Comparison of ENCODE assay signal across 1 cellular context in genomic region chr10:87506988-87507387, GRCh38.
TF ChIP-seq lines count a peak whose summit lies in the region.

No MANE protein-coding gene starts in this region.

TF ChIP-seq in GM12878, 131 proteins besides CTCF, POLR2A, EP300 and RAD21:
- TF ChIP-seq PML (IDR thresholded peaks at IDR 0.05; ENCODE audit: low read length) (no peak), KLF5 (IDR thresholded peaks at IDR 0.05; ENCODE audit: partially characterized antibody) (no peak), SIN3A (IDR thresholded peaks at IDR 0.05; ENCODE audit: low read depth, low read length) (no peak), KAT2A (conservative IDR thresholded peaks at IDR 0.05; ENCODE audit: control insufficient read depth, low read depth, low read length) (no peak), TCF12 (IDR thresholded peaks at IDR 0.05; ENCODE audit: low read depth, low read length) (no peak), FOXM1 (IDR thresholded peaks at IDR 0.05; ENCODE audit: low read depth, low read length) (no peak), MXI1 (IDR thresholded peaks at IDR 0.05; ENCODE audit: low read depth, low read length) (no peak), SREBF1 (IDR thresholded peaks at IDR 0.05; ENCODE audit: low read length) (no peak), USF1 (IDR thresholded peaks at IDR 0.05; ENCODE audit: borderline replicate concordance, extremely low read length, insufficient read depth, low read depth, low read length) (no peak), ZBTB4 (CRISPR knock-in tag; IDR thresholded peaks at IDR 0.05) (no peak), GABPA (IDR thresholded peaks at IDR 0.05; ENCODE audit: low read depth) (no peak), LARP7 (IDR thresholded peaks at IDR 0.05) (no peak), BRCA1 (IDR thresholded peaks at IDR 0.05; ENCODE audit: low read depth, low read length) (no peak)
- TF ChIP-seq, protein P1, sequence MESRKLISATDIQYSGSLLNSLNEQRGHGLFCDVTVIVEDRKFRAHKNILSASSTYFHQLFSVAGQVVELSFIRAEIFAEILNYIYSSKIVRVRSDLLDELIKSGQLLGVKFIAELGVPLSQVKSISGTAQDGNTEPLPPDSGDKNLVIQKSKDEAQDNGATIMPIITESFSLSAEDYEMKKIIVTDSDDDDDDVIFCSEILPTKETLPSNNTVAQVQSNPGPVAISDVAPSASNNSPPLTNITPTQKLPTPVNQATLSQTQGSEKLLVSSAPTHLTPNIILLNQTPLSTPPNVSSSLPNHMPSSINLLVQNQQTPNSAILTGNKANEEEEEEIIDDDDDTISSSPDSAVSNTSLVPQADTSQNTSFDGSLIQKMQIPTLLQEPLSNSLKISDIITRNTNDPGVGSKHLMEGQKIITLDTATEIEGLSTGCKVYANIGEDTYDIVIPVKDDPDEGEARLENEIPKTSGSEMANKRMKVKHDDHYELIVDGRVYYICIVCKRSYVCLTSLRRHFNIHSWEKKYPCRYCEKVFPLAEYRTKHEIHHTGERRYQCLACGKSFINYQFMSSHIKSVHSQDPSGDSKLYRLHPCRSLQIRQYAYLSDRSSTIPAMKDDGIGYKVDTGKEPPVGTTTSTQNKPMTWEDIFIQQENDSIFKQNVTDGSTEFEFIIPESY (IDR thresholded peaks at IDR 0.05): no peak
